Comparison of ENCODE assay signal across 24 cellular contexts in the genomic region with DNA sequence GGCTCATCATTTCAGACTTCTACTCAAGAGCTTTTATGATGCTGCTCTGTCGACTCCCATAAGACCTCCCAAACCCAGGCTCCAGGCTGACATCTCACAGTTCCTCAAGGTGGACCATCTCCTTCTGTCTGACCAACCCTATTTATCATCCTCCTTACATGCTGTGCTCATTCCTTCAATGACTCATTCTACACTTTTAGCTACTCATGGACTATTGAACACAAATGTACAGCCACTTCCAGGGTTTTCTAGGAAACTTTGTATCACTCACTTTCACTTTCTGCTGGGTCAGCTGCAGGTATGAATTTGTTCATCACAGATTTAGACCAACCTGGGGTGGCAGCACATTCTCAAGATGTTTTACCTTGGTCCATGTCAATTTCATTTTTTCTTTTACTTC.
DNase-seq lines count a peak whose midpoint lies in the region; ATAC-seq, FAIRE-seq and TF ChIP-seq lines count a peak whose summit lies in the region.
"Had no signal": no experiment of that assay in that cellular context is flagged by ENCODE, and none has a peak within 500 bp of the region (broad histone marks: within the 10 kb centered on the region; RNA-seq: fewer than 3 reads in every experiment).

No MANE protein-coding gene starts in this region.

- H3K9me3 Mint-ChIP-seq in activated T-cell treated with anti-CD3 and anti-CD28 coated beads, Interleukin-2, amount 50 U/mL, for 72 hours = no peaks in the 10 kb centered on the region
- H3K9me3 Mint-ChIP-seq: neural crest cell had no signal

- TF ChIP-seq CTCF in epithelial cell of esophagus (IDR thresholded peaks at IDR 0.05; ENCODE audit: insufficient read depth, low read depth, low read length, missing control alignments) = no peak

- H3K27ac Mint-ChIP-seq in activated T-cell treated with anti-CD3 and anti-CD28 coated beads, Interleukin-2, amount 50 U/mL, for 72 hours = no peak overlapping the region

- H3K4me3 Mint-ChIP-seq in activated T-cell treated with anti-CD3 and anti-CD28 coated beads, Interleukin-2, amount 50 U/mL, for 72 hours = no peak overlapping the region
- H3K4me3 Mint-ChIP-seq: neural crest cell had no signal

- FAIRE-seq in GM12891 (lab: Jason Lieb, UNC) = no peak
- FAIRE-seq: A204.1 had no signal

- H3K4me3 ChIP-seq in epithelial cell of esophagus (ENCODE audit: low read length) = no peak overlapping the region
- H3K4me3 ChIP-seq: psoas muscle, spleen, thoracic aorta had no signal

- DNase-seq in activated T-cell treated with anti-CD3 and anti-CD28 coated beads, Interleukin-2, amount 50 U/mL, for 72 hours = no peak
- DNase-seq in activated T-cell treated with anti-CD3 and anti-CD28 coated beads, Interleukin-2, amount 50 U/mL, for 48 hours = no peak
- peak; percentile 31 for DNase-seq in RKO (ENCODE audit: low spot score)
- DNase-seq in epithelial cell of esophagus (ENCODE audit: low read depth) = peak; percentile 65
- no peak for DNase-seq in stimulated activated naive CD8-positive, alpha-beta T cell treated with anti-CD3 and anti-CD28 coated beads, Interleukin-15, Interleukin-2, amounts not matched to agents 100 U/mL and 50 U/mL, for 24 hours
- no peak for DNase-seq in GM12891 (ENCODE audit: insufficient read length, low spot score)
- no peak for DNase-seq in NCI-H2171 treated with DMSO at 0.1 percent for 48 hours (lab: John Stamatoyannopoulos, UW)
- no peak for DNase-seq in effector CD4-positive, alpha-beta T cell
- DNase-seq: activated CD4-positive, CD25-positive, alpha-beta regulatory T cell; amygdala; cerebellar nuclear complex; DMS153; effector memory CD4-positive, alpha-beta T cell; hippocampal formation; left colon; midbrain; NCI-H1694 treated with DMSO at 0.1 percent for 48 hours; NCI-H510A treated with DMSO at 0.1 percent for 48 hours; psoas muscle; SIG-M5; spleen had no signal

- H3K36me3 Mint-ChIP-seq in activated T-cell treated with anti-CD3 and anti-CD28 coated beads, Interleukin-2, amount 50 U/mL, for 72 hours (ENCODE audit: insufficient read depth in 2 of 2) = no peaks in the 10 kb centered on the region

- H3K4me1 Mint-ChIP-seq in activated T-cell treated with anti-CD3 and anti-CD28 coated beads, Interleukin-2, amount 50 U/mL, for 72 hours (ENCODE audit: low read depth) = peaks cover 20% of the 10 kb centered on the region

- no peaks in the 10 kb centered on the region for H3K27me3 Mint-ChIP-seq in activated T-cell treated with anti-CD3 and anti-CD28 coated beads, Interleukin-2, amount 50 U/mL, for 72 hours (ENCODE audit: low read depth)

- no peak for TF ChIP-seq POLR2A in GM12891 (IDR thresholded peaks at IDR 0.05; ENCODE audit: low read depth, low read length)

- peak; percentile 23 to 27 for ATAC-seq in activated T-cell treated with anti-CD3 and anti-CD28 coated beads, Interleukin-2, amount 50 U/mL, for 72 hours (replicated peaks in 1 of 2)
- peak; percentile 22 for ATAC-seq in stimulated activated naive CD8-positive, alpha-beta T cell treated with anti-CD3 and anti-CD28 coated beads, Interleukin-15, Interleukin-2, amounts not matched to agents 100 U/mL and 50 U/mL, for 24 hours
- ATAC-seq: left colon, psoas muscle had no signal

TF ChIP-seq in GM12891, 5 proteins besides CTCF, POLR2A, EP300 and RAD21:
- TF ChIP-seq SPI1 (IDR thresholded peaks at IDR 0.05; ENCODE audit: low read depth, low read length) = no peak
- TF ChIP-seq PAX5 (IDR thresholded peaks at IDR 0.05; ENCODE audit: insufficient read depth, low read length, severe bottlenecking) = no peak
- TF ChIP-seq POU2F2 (IDR thresholded peaks at IDR 0.05; ENCODE audit: low read depth, low read length) = no peak
- TF ChIP-seq POLR2AphosphoS5 (IDR thresholded peaks at IDR 0.05; ENCODE audit: low read depth, low read length) = no peak
- no peak for TF ChIP-seq TAF1 (IDR thresholded peaks at IDR 0.05; ENCODE audit: low read depth, low read length)

Comparison
In these comparisons a context has a peak if more than half of its experiments do, and no peak if none do; other contexts are left out.
1. DNase-seq: peak in RKO (single experiment) and epithelial cell of esophagus (single experiment); none in activated T-cell treated with anti-CD3 and anti-CD28 coated beads, Interleukin-2, amount 50 U/mL, for 72 hours (0 of 2), activated T-cell treated with anti-CD3 and anti-CD28 coated beads, Interleukin-2, amount 50 U/mL, for 48 hours (0 of 2), stimulated activated naive CD8-positive, alpha-beta T cell treated with anti-CD3 and anti-CD28 coated beads, Interleukin-15, Interleukin-2, amounts not matched to agents 100 U/mL and 50 U/mL, for 24 hours (single experiment), GM12891 (single experiment), NCI-H2171 treated with DMSO at 0.1 percent for 48 hours (single experiment) and effector CD4-positive, alpha-beta T cell (single experiment).